Comparison of ENCODE assay signal across 10 cellular contexts in the genomic region with DNA sequence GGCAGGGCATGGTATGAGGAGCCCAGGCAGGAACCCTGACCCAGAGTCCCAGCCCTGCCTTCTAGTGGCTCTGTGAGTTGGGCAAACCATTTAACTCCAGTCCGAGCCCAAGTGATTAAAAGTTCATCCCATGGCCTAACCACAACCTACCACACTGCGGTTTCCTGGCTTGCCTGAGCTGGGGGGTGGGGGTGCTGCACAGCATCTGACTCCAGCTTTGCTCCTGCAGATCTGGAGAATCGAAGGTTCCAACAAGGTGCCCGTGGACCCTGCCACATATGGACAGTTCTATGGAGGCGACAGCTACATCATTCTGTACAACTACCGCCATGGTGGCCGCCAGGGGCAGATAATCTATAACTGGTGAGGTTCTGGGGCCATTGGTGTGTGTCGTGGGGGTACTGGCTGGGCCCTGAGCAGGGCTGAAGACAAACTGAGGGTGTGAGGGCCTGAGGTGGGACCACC. TPM values are rescaled to one million over a fixed set of nuclear protein-coding genes. Genes with fewer than 3 reads are reported as not detected.
A peak's percentile ranks its signal among the peaks of the same experiment; 100 is the strongest.
DNase-seq lines count a peak whose midpoint lies in the region; ATAC-seq, FAIRE-seq and TF ChIP-seq lines count a peak whose summit lies in the region.
"Had no signal": no experiment of that assay in that cellular context is flagged by ENCODE, and none has a peak within 500 bp of the region (broad histone marks: within the 10 kb centered on the region; RNA-seq: fewer than 3 reads in every experiment).

No MANE protein-coding gene starts in this region.

- no peak overlapping the region for H3K9ac ChIP-seq in HepG2 (ENCODE audit: insufficient read depth, low read depth, low read length)

- POLR2A ChIA-PET in activated naive CD8-positive, alpha-beta T cell treated with anti-CD3 and anti-CD28 coated beads, Interleukin-2, amount 10 ng/mL, durations not matched to agents 7 days and 5 days (lab: Charles Lee) = no interaction called here
- POLR2A ChIA-PET in HepG2 (lab: Yijun Ruan, JAX) = interaction anchor here (2.1 to 2.8 kb wide), 4 partner anchors 22 to 78 kb away, joined by 6 to 15 read pairs (median 8); no protein-coding TSS in a partner anchor

- in situ Hi-C loops in HepG2 (cut with HindIII; ENCODE audit: extremely low pct_ligation_motif_present, low pct_unique_long_range_greater_than_20kb) = loop anchor here (5.0 kb wide), 1 partner anchor 51 kb away; the partner anchor contains the start of gene STOM

- no peak for TF ChIP-seq CTCF in HepG2 (CRISPR knock-in tag; IDR thresholded peaks at IDR 0.05)

- no peaks in the 10 kb centered on the region for H3K27me3 Mint-ChIP-seq in activated naive CD4-positive, alpha-beta T cell treated with anti-CD3 and anti-CD28 coated beads for 36 hours (ENCODE audit: low read depth)
- H3K27me3 Mint-ChIP-seq in activated naive CD8-positive, alpha-beta T cell treated with anti-CD3 and anti-CD28 coated beads, Interleukin-2, amount 10 ng/mL, durations not matched to agents 7 days and 5 days = no peaks in the 10 kb centered on the region
- H3K27me3 Mint-ChIP-seq: memory B cell had no signal

- no peak overlapping the region for H3K4me3 Mint-ChIP-seq in activated naive CD4-positive, alpha-beta T cell treated with anti-CD3 and anti-CD28 coated beads for 36 hours
- H3K4me3 Mint-ChIP-seq in activated naive CD8-positive, alpha-beta T cell treated with anti-CD3 and anti-CD28 coated beads, Interleukin-2, amount 10 ng/mL, durations not matched to agents 7 days and 5 days = peak overlapping the region; percentile 47
- H3K4me3 Mint-ChIP-seq: memory B cell had no signal

- no peak overlapping the region for H3K4me2 ChIP-seq in HepG2 (ENCODE audit: low read depth, low read length)

- H3K4me1 Mint-ChIP-seq in activated naive CD4-positive, alpha-beta T cell treated with anti-CD3 and anti-CD28 coated beads for 36 hours (ENCODE audit: low read depth) = peaks cover 13% of the 10 kb centered on the region
- peaks cover 31% of the 10 kb centered on the region for H3K4me1 Mint-ChIP-seq in activated naive CD8-positive, alpha-beta T cell treated with anti-CD3 and anti-CD28 coated beads, Interleukin-2, amount 10 ng/mL, durations not matched to agents 7 days and 5 days

- peak overlapping the region; percentile 69 for H3K27ac ChIP-seq in HepG2 (ENCODE audit: extremely low read length, insufficient read depth, low read length)

- H4K20me1 ChIP-seq in HepG2 (ENCODE audit: insufficient read depth, low read length) = no peaks in the 10 kb centered on the region; the same call in 1 of the 2 replicates

- CTCF ChIA-PET in activated naive CD4-positive, alpha-beta T cell treated with anti-CD3 and anti-CD28 coated beads for 36 hours (lab: Charles Lee) = interaction anchor here (0.7 to 10.6 kb wide), 22 partner anchors 11 to 448 kb away, joined by 3 to 315 read pairs (median 8); partner anchors contain the start of gene GGTA1
- CTCF ChIA-PET in HepG2 (lab: Yijun Ruan, JAX; ENCODE audit: low intra/inter-chr PET ratio, low total read pairs) = interaction anchor here (1.4 to 3.9 kb wide), 5 partner anchors 25 to 79 kb away, joined by 4 to 133 read pairs (median 5); no protein-coding TSS in a partner anchor

- no peak for TF ChIP-seq RAD21 in HepG2 (CRISPR knock-in tag; IDR thresholded peaks at IDR 0.05)

- TF ChIP-seq EP300 in HepG2 (IDR thresholded peaks at IDR 0.05; ENCODE audit: low read depth in 2 of 2, low read length in 2 of 2) = no peak
- no peak for TF ChIP-seq EP300 in HepG2 (CRISPR knock-in tag; IDR thresholded peaks at IDR 0.05; ENCODE audit: borderline replicate concordance)

- peak; percentile 38 for DNase-seq in activated naive CD4-positive, alpha-beta T cell treated with anti-CD3 and anti-CD28 coated beads for 36 hours
- DNase-seq in activated naive CD4-positive, alpha-beta T cell (lab: John Stamatoyannopoulos, UW) = no peak
- peak; percentile 60 for DNase-seq in activated naive CD8-positive, alpha-beta T cell treated with anti-CD3 and anti-CD28 coated beads, Interleukin-2, amount 10 ng/mL, durations not matched to agents 7 days and 5 days
- DNase-seq in HepG2 (ENCODE audit: low spot score) = no peak
- peak; percentile 45 for DNase-seq in ureter (ENCODE audit: low spot score)
- no peak for DNase-seq in NCI-H524 treated with DMSO at 0.1 percent for 48 hours (lab: John Stamatoyannopoulos, UW)

- 93% methylated on average over 5 of the region's 8 CpGs for WGBS in HepG2 (ENCODE audit: low lambda C conversion rate)

- peaks cover 41 to 66% of the 10 kb centered on the region in 2 experiments for H3K36me3 ChIP-seq in HepG2 (replicated peaks in 1 of 2; ENCODE audit: control insufficient read depth in 1 of 2, insufficient read depth in 2 of 2, low read length in 2 of 2)

- no peaks in the 10 kb centered on the region for H3K27me3 ChIP-seq in HepG2 (ENCODE audit: control insufficient read depth in 1 of 2, insufficient read depth in 2 of 2, low read length in 2 of 2)

- H2AFZ ChIP-seq in HepG2 (ENCODE audit: low read length) = no peak overlapping the region

- no peak for FAIRE-seq in HepG2 (lab: Jason Lieb, UNC)
- FAIRE-seq: GM18507 had no signal

- no peak overlapping the region for H3K27ac Mint-ChIP-seq in activated naive CD4-positive, alpha-beta T cell treated with anti-CD3 and anti-CD28 coated beads for 36 hours
- H3K27ac Mint-ChIP-seq in activated naive CD8-positive, alpha-beta T cell treated with anti-CD3 and anti-CD28 coated beads, Interleukin-2, amount 10 ng/mL, durations not matched to agents 7 days and 5 days = peak overlapping the region; percentile 40
- H3K27ac Mint-ChIP-seq: memory B cell had no signal

- no TSS peak for BruUV-seq in HepG2 (replicated peaks; lab: Mats Ljungman, UMichigan)

- H3K4me1 ChIP-seq in HepG2 (ENCODE audit: insufficient read depth, low read length) = peaks cover 54% of the 10 kb centered on the region

- no peaks in the 10 kb centered on the region for H3K36me3 Mint-ChIP-seq in activated naive CD4-positive, alpha-beta T cell treated with anti-CD3 and anti-CD28 coated beads for 36 hours (ENCODE audit: low read depth)
- H3K36me3 Mint-ChIP-seq in activated naive CD8-positive, alpha-beta T cell treated with anti-CD3 and anti-CD28 coated beads, Interleukin-2, amount 10 ng/mL, durations not matched to agents 7 days and 5 days = peaks cover 9% of the 10 kb centered on the region

- no peaks in the 10 kb centered on the region for H3K9me3 ChIP-seq in HepG2 (ENCODE audit: low read length)

- H3K79me2 ChIP-seq in HepG2 (ENCODE audit: insufficient read depth, low read length) = no peaks in the 10 kb centered on the region

- TF ChIP-seq POLR2A in HepG2 (IDR thresholded peaks at IDR 0.05; ENCODE audit: insufficient read depth in 1 of 2, low read depth in 2 of 2, low read length in 2 of 2) = no peak

- intact Hi-C loops in activated naive CD4-positive, alpha-beta T cell treated with anti-CD3 and anti-CD28 coated beads for 36 hours (cut with micrococcal nuclease) = loop anchor here (5.0 to 10.0 kb wide), 2 partner anchors 174 to 564 kb away; partner anchors contain the start of gene GGTA1
- intact Hi-C loops in HepG2 (cut with micrococcal nuclease; ENCODE audit: unreplicated experiment) = loop anchor here (5.0 kb wide), 1 partner anchor 34 kb away; no protein-coding TSS in a partner anchor

- no peak overlapping the region for H3K4me3 ChIP-seq in HepG2 (replicated peaks in 1 of 3; ENCODE audit: insufficient read depth in 1 of 3, low read depth in 2 of 3, low read length in 3 of 3)

- peak; percentile 20 for ATAC-seq in activated naive CD8-positive, alpha-beta T cell treated with anti-CD3 and anti-CD28 coated beads, Interleukin-2, amount 10 ng/mL, durations not matched to agents 7 days and 5 days (ENCODE audit: low read depth)
- no peak for ATAC-seq in HepG2
- ATAC-seq in GM21529 (IDR thresholded peaks at IDR 0.05; ENCODE audit: unreplicated experiment) = no peak
- no peak for ATAC-seq in HG03342 (IDR thresholded peaks at IDR 0.05; ENCODE audit: unreplicated experiment)

- no peaks in the 10 kb centered on the region for H3K9me3 Mint-ChIP-seq in activated naive CD4-positive, alpha-beta T cell treated with anti-CD3 and anti-CD28 coated beads for 36 hours
- H3K9me3 Mint-ChIP-seq in activated naive CD8-positive, alpha-beta T cell treated with anti-CD3 and anti-CD28 coated beads, Interleukin-2, amount 10 ng/mL, durations not matched to agents 7 days and 5 days = no peaks in the 10 kb centered on the region
- H3K9me3 Mint-ChIP-seq: memory B cell had no signal

RNA-seq across cellular contexts. Expression of gene STOM, which starts 49.0 kb away (rescaled TPM):
- 10 to 100 TPM; 34.0 to 37.7 TPM for total RNA-seq in activated naive CD4-positive, alpha-beta T cell treated with anti-CD3 and anti-CD28 coated beads for 36 hours
- total RNA-seq in activated naive CD8-positive, alpha-beta T cell treated with anti-CD3 and anti-CD28 coated beads, Interleukin-2, amount 10 ng/mL, durations not matched to agents 7 days and 5 days = 10 to 100 TPM; 87.4 to 95.4 TPM
- total RNA-seq in HepG2 (2016; rRNA removed; fragmentation: Illumina TruSeq; extraction: Trizol) = 26.0 and 43.6 TPM in 2 replicates
- total RNA-seq in HepG2 (2016; cell fraction: cytosol; rRNA removed; fragmentation: Illumina TruSeq; extraction: Trizol; ENCODE audit: low read depth) = 3.9 and 6.1 TPM in 2 replicates
- total RNA-seq in HepG2 (2016; cell fraction: insoluble cytoplasmic fraction; rRNA removed; fragmentation: Illumina TruSeq; extraction: Trizol) = 25.0 and 46.7 TPM in 2 replicates
- total RNA-seq in HepG2 (2016; cell fraction: membrane; rRNA removed; fragmentation: Illumina TruSeq; extraction: Trizol) = 13.4 and 15.9 TPM in 2 replicates
- 41.3 and 43.8 TPM in 2 replicates for total RNA-seq in HepG2 (2016; cell fraction: nucleus; rRNA removed; fragmentation: Illumina TruSeq; extraction: Trizol)
- 165 and 166 TPM in 2 replicates for polyA plus RNA-seq in HepG2 (2011; rRNA removed)
- 92.7 and 157 TPM in 2 replicates for polyA plus RNA-seq in HepG2 (2011; cell fraction: cytosol; rRNA removed)
- 23.0 and 39.1 TPM in 2 replicates for polyA plus RNA-seq in HepG2 (2011; cell fraction: nucleus; rRNA removed)
- polyA plus RNA-seq in HepG2 (2012) = 133 and 173 TPM in 2 replicates
- polyA plus RNA-seq in HepG2 (2016; cell fraction: cytosol; fragmentation: Illumina TruSeq; extraction: Trizol; ENCODE audit: low read depth) = 3.2 and 4.0 TPM in 2 replicates
- 31.1 and 33.2 TPM in 2 replicates for polyA plus RNA-seq in HepG2 (2016; cell fraction: insoluble cytoplasmic fraction; fragmentation: Illumina TruSeq; extraction: Trizol; ENCODE audit: low read depth)
- polyA plus RNA-seq in HepG2 (2016; cell fraction: membrane; fragmentation: Illumina TruSeq; extraction: Trizol; ENCODE audit: low read depth) = 7.2 and 8.6 TPM in 2 replicates
- polyA plus RNA-seq in HepG2 (2016; cell fraction: nucleus; fragmentation: Illumina TruSeq; extraction: Trizol; ENCODE audit: insufficient read depth, low read depth) = 64.0 and 71.6 TPM in 2 replicates
- 94.3 and 94.7 TPM in 2 replicates for polyA minus RNA-seq in HepG2 (2011; rRNA and poly(A)+ RNA removed; ENCODE audit: low replicate concordance)
- polyA minus RNA-seq in HepG2 (2011; cell fraction: cytosol; rRNA and poly(A)+ RNA removed) = 96.8 and 115 TPM in 2 replicates
- polyA minus RNA-seq in HepG2 (2011; cell fraction: nucleus; rRNA and poly(A)+ RNA removed) = 47.3 and 69.9 TPM in 2 replicates
- 191 TPM for total RNA-seq in ureter

RNA-seq across cellular contexts. Expression of gene GSN, which starts 53.1 kb away (rescaled TPM):
- 1 to 10 TPM; 1.1 to 1.2 TPM for total RNA-seq in activated naive CD4-positive, alpha-beta T cell treated with anti-CD3 and anti-CD28 coated beads for 36 hours
- total RNA-seq in activated naive CD8-positive, alpha-beta T cell treated with anti-CD3 and anti-CD28 coated beads, Interleukin-2, amount 10 ng/mL, durations not matched to agents 7 days and 5 days = 1 to 10 TPM; 8.0 to 9.6 TPM
- total RNA-seq in HepG2 (2016; rRNA removed; fragmentation: Illumina TruSeq; extraction: Trizol) (126 and 307 TPM in 2 replicates), ureter (510 TPM)
- 56.0 and 58.2 TPM in 2 replicates for total RNA-seq in HepG2 (2016; cell fraction: cytosol; rRNA removed; fragmentation: Illumina TruSeq; extraction: Trizol; ENCODE audit: low read depth)
- total RNA-seq in HepG2 (2016; cell fraction: insoluble cytoplasmic fraction; rRNA removed; fragmentation: Illumina TruSeq; extraction: Trizol) = 125 and 311 TPM in 2 replicates
- 102 and 113 TPM in 2 replicates for total RNA-seq in HepG2 (2016; cell fraction: membrane; rRNA removed; fragmentation: Illumina TruSeq; extraction: Trizol)
- 251 and 294 TPM in 2 replicates for total RNA-seq in HepG2 (2016; cell fraction: nucleus; rRNA removed; fragmentation: Illumina TruSeq; extraction: Trizol)
- polyA plus RNA-seq in HepG2 (2011; rRNA removed) = 294 and 436 TPM in 2 replicates
- polyA plus RNA-seq in HepG2 (2011; cell fraction: cytosol; rRNA removed) = 396 and 404 TPM in 2 replicates
- 430 and 447 TPM in 2 replicates for polyA plus RNA-seq in HepG2 (2011; cell fraction: nucleus; rRNA removed)
- polyA plus RNA-seq in HepG2 (2012) = 349 and 423 TPM in 2 replicates
- polyA plus RNA-seq in HepG2 (2016; cell fraction: cytosol; fragmentation: Illumina TruSeq; extraction: Trizol; ENCODE audit: low read depth) = 57.9 and 60.7 TPM in 2 replicates
- 115 and 123 TPM in 2 replicates for polyA plus RNA-seq in HepG2 (2016; cell fraction: insoluble cytoplasmic fraction; fragmentation: Illumina TruSeq; extraction: Trizol; ENCODE audit: low read depth)
- polyA plus RNA-seq in HepG2 (2016; cell fraction: membrane; fragmentation: Illumina TruSeq; extraction: Trizol; ENCODE audit: low read depth) = 77.0 and 92.1 TPM in 2 replicates
- 379 and 400 TPM in 2 replicates for polyA plus RNA-seq in HepG2 (2016; cell fraction: nucleus; fragmentation: Illumina TruSeq; extraction: Trizol; ENCODE audit: insufficient read depth, low read depth)
- 66.7 and 379 TPM in 2 replicates for polyA minus RNA-seq in HepG2 (2011; rRNA and poly(A)+ RNA removed; ENCODE audit: low replicate concordance)
- 132 and 185 TPM in 2 replicates for polyA minus RNA-seq in HepG2 (2011; cell fraction: cytosol; rRNA and poly(A)+ RNA removed)
- 122 and 168 TPM in 2 replicates for polyA minus RNA-seq in HepG2 (2011; cell fraction: nucleus; rRNA and poly(A)+ RNA removed)

Comparison
In these comparisons a context has a peak if more than half of its experiments do, and no peak if none do; other contexts are left out.
1. DNase-seq: peak in activated naive CD4-positive, alpha-beta T cell treated with anti-CD3 and anti-CD28 coated beads for 36 hours (single experiment), activated naive CD8-positive, alpha-beta T cell treated with anti-CD3 and anti-CD28 coated beads, Interleukin-2, amount 10 ng/mL, durations not matched to agents 7 days and 5 days (single experiment) and ureter (single experiment); none in activated naive CD4-positive, alpha-beta T cell (0 of 4), HepG2 (single experiment) and NCI-H524 treated with DMSO at 0.1 percent for 48 hours (single experiment).
2. RNA of gene GSN, which starts 53.1 kb away (total RNA-seq): 510 TPM in ureter (single experiment) and 56.0 to 311 TPM in HepG2; 8.0 to 9.6 TPM in activated naive CD8-positive, alpha-beta T cell treated with anti-CD3 and anti-CD28 coated beads, Interleukin-2, amount 10 ng/mL, durations not matched to agents 7 days and 5 days and 1.1 to 1.2 TPM in activated naive CD4-positive, alpha-beta T cell treated with anti-CD3 and anti-CD28 coated beads for 36 hours; every median in the first group is over 4 times any median in the second.